ENCODE assay signal across 25 cellular contexts in the genomic region with DNA sequence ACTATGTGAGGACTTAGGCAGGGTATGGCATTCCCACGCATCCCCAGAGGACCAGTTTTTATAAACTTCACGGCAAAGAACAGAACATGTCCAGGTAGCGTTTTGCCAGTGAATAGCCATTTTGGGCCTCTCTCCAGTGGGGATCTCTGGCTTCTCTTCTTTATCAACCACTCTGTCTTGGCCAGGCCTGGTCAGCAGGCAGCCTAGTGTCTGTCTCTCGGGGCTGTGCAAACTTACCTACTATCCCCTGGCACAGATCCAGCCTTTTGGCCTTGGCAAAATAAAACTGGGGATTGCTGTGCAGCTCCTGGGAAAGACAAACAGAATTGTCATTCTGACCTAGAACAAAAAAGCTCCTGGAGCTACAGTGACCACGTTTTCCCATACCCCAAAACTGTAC. TPM values are rescaled to one million over a fixed set of nuclear protein-coding genes. Genes with fewer than 3 reads are reported as not detected.
"Had no signal": no experiment of that assay in that cellular context is flagged by ENCODE, and none has a peak within 500 bp of the region (broad histone marks: within the 10 kb centered on the region; RNA-seq: fewer than 3 reads in every experiment).

No MANE protein-coding gene starts in this region.

- H3K4me3 ChIP-seq: dorsolateral prefrontal cortex, left ventricle myocardium inferior, lower lobe of right lung, smooth muscle cell, stomach, testis, tibial nerve, upper lobe of left lung had no signal

- H3K79me2 ChIP-seq: parathyroid adenoma had no signal

- H3K27ac ChIP-seq: dorsolateral prefrontal cortex, left ventricle myocardium inferior, lower lobe of right lung, neutrophil, parathyroid adenoma, stomach, testis, tibial nerve, upper lobe of left lung had no signal

- H3K36me3 ChIP-seq: left ventricle myocardium inferior, lower lobe of right lung, neutrophil, stomach, tibial nerve, upper lobe of left lung had no signal

- H3K4me1 ChIP-seq: lower lobe of right lung, parathyroid adenoma, testis, tibial nerve, upper lobe of left lung had no signal

- H3K27ac Mint-ChIP-seq: immature natural killer cell, natural killer cell, progenitor cell of endocrine pancreas had no signal

- DNase-seq: effector CD4-positive, alpha-beta T cell; hypothalamus; immature natural killer cell; islet precursor cell; kidney glomerular epithelial cell; left colon; left ventricle myocardium inferior; lower lobe of right lung; natural killer cell; stimulated activated CD4-positive, alpha-beta T cell treated with anti-CD3 and anti-CD28 coated beads, Interleukin-12 subunit alpha, Interleukin-12 subunit beta, amount 100 ng/mL, for 4 hours; stimulated activated CD4-positive, alpha-beta T cell treated with anti-CD3 and anti-CD28 coated beads, Interleukin-1b, Interleukin-23, amount 100 ng/mL, for 48 hours; stimulated activated CD4-positive, alpha-beta T cell treated with anti-CD3 and anti-CD28 coated beads, Interleukin-4, amount 100 ng/mL, for 1 hour; stimulated activated CD8-positive, alpha-beta memory T cell treated with anti-CD3 and anti-CD28 coated beads, Interleukin-4, amount 100 ng/mL, for 48 hours; stimulated activated naive CD4-positive, alpha-beta T cell treated with Interleukin-2 at 50 U/mL for 16 hours; stomach; testis; upper lobe of left lung had no signal

- H3K9me3 ChIP-seq: left ventricle myocardium inferior, lower lobe of right lung, neutrophil, stomach, testis, tibial nerve, upper lobe of left lung had no signal

- H2AFZ ChIP-seq: parathyroid adenoma had no signal

- H3K4me3 Mint-ChIP-seq: immature natural killer cell, natural killer cell, neural crest cell had no signal

- H3K27me3 ChIP-seq: dorsolateral prefrontal cortex, neutrophil, stomach, testis, tibial nerve, upper lobe of left lung had no signal

- ATAC-seq: left colon, lower lobe of right lung, natural killer cell, sciatic nerve had no signal

- H3K9me3 Mint-ChIP-seq: neural crest cell had no signal

- H3K36me3 Mint-ChIP-seq: immature natural killer cell, natural killer cell had no signal

- H3K4me1 Mint-ChIP-seq: immature natural killer cell, natural killer cell, neural crest cell had no signal

- H3K4me2 ChIP-seq: smooth muscle cell had no signal

RNA-seq across cellular contexts. Expression of a gene that starts 14.5 kb away (rescaled TPM):
- total RNA-seq: tibial nerve had no signal
- polyA plus RNA-seq: immature natural killer cell had no signal
